18 cellular contexts compared by ENCODE assay signal in genomic region chr16:80623376-80623775, GRCh38.
DNase-seq lines count a peak whose midpoint lies in the region; ATAC-seq, FAIRE-seq and TF ChIP-seq lines count a peak whose summit lies in the region.
"Had no signal": no experiment of that assay in that cellular context is flagged by ENCODE, and none has a peak within 500 bp of the region (broad histone marks: within the 10 kb centered on the region; RNA-seq: fewer than 3 reads in every experiment).

No MANE protein-coding gene starts in this region.

- DNase-seq in EH (ENCODE audit: low read depth), result peak; percentile 78
- DNase-seq in astrocyte of the cerebellum (ENCODE audit: low read depth), result peak; percentile 4
- peak; percentile 84 for DNase-seq in endothelial cell of umbilical vein (ENCODE audit: low read depth, low spot score)
- DNase-seq in iris pigment epithelial cell (ENCODE audit: low read depth), result peak; percentile 37
- DNase-seq in NCI-H1417 treated with DMSO at 0.1 percent for 48 hours (lab: John Stamatoyannopoulos, UW), result no peak
- no peak for DNase-seq in Right ventricle myocardium superior
- no peak for DNase-seq in sciatic nerve (ENCODE audit: low spot score)
- DNase-seq: AML-193, DMS153, H7, Kasumi-1, NCI-H1105 treated with DMSO at 0.1 percent for 48 hours, NCI-H187 treated with DMSO at 0.1 percent for 48 hours, NCI-H69, OCI-M1, RPMI8226 had no signal

- H3K4me2 ChIP-seq in endothelial cell of umbilical vein (ENCODE audit: insufficient read depth, low read length), result peak overlapping the region; percentile 17
- H3K4me2 ChIP-seq: A549 had no signal

- CTCF ChIA-PET in endothelial cell of umbilical vein (lab: Charles Lee), result interaction anchor here (0.8 to 2.1 kb wide), 6 partner anchors 8 to 202 kb away, joined by 3 to 9 read pairs (median 4); no protein-coding TSS in a partner anchor

- dilution Hi-C loops in endothelial cell of umbilical vein (cut with MboI; ENCODE audit: extremely low pct_ligation_motif_present, low sequenced_read_pairs), result no loop called here

- no peak overlapping the region for H3K4me3 ChIP-seq in astrocyte of the cerebellum (ENCODE audit: low read depth, low read length)
- no peak overlapping the region for H3K4me3 ChIP-seq in endothelial cell of umbilical vein (replicated peaks in 1 of 3; ENCODE audit: insufficient read depth in 1 of 3, low read depth in 1 of 3, low read length in 3 of 3)
- H3K4me3 ChIP-seq: A549 had no signal

- no peak for ATAC-seq in Right ventricle myocardium superior (ENCODE audit: poor library complexity)
- no peak for ATAC-seq in sciatic nerve
- no peak for ATAC-seq in GM18520 (IDR thresholded peaks at IDR 0.05; ENCODE audit: unreplicated experiment)
- ATAC-seq: A549 had no signal

- H3K27ac ChIP-seq in endothelial cell of umbilical vein (ENCODE audit: insufficient read depth, low read depth, low read length), result no peak overlapping the region
- H3K27ac ChIP-seq: A549 had no signal

- no peaks in the 10 kb centered on the region for H3K9me1 ChIP-seq in endothelial cell of umbilical vein (replicated peaks; ENCODE audit: control insufficient read depth, extremely low read depth, insufficient read depth, low read length)

- BruUV-seq in endothelial cell of umbilical vein (replicated peaks; lab: Mats Ljungman, UMichigan), result no TSS peak

- peak; percentile 88 for FAIRE-seq in endothelial cell of umbilical vein (lab: Jason Lieb, UNC)
- FAIRE-seq: A549 had no signal

- no peaks in the 10 kb centered on the region for H3K9me3 ChIP-seq in endothelial cell of umbilical vein (replicated peaks; ENCODE audit: control insufficient read depth, insufficient read depth, low read length)
- H3K9me3 ChIP-seq: A549 had no signal

- H3K9ac ChIP-seq in endothelial cell of umbilical vein (replicated peaks; ENCODE audit: extremely low read depth, insufficient read depth, low read length), result no peak overlapping the region

- peaks cover 12% of the 10 kb centered on the region for H3K4me1 ChIP-seq in endothelial cell of umbilical vein (ENCODE audit: control insufficient read depth, extremely low read depth, insufficient read depth, low read length)
- H3K4me1 ChIP-seq: A549 had no signal

- no peak for TF ChIP-seq POLR2A in endothelial cell of umbilical vein (IDR thresholded peaks at IDR 0.05; ENCODE audit: low read depth, low read length)

- intact Hi-C loops in endothelial cell of umbilical vein (cut with micrococcal nuclease) (loop anchor here (10.0 kb wide), 1 partner anchor 181 kb away; the partner anchor contains the start of gene CDYL2), Right ventricle myocardium superior (cut with DNase I) (no loop called here), sciatic nerve (cut with DNase I) (no loop called here)

- no peaks in the 10 kb centered on the region for H4K20me1 ChIP-seq in endothelial cell of umbilical vein (replicated peaks; ENCODE audit: control insufficient read depth, extremely low read depth, insufficient read depth, low read length)

- H3K27me3 ChIP-seq in endothelial cell of umbilical vein (ENCODE audit: control insufficient read depth in 2 of 2, insufficient read depth in 2 of 2, low read length in 2 of 2), result no peaks in the 10 kb centered on the region

- H3K36me3 ChIP-seq in endothelial cell of umbilical vein (ENCODE audit: control insufficient read depth in 2 of 2, extremely low read depth in 1 of 2, insufficient read depth in 2 of 2, low read length in 2 of 2), result peaks cover 4 to 10% of the 10 kb centered on the region in 2 experiments

- in situ Hi-C loops in astrocyte of the cerebellum (cut with HindIII; ENCODE audit: low sequenced_read_pairs), result no loop called here

- H2AFZ ChIP-seq in endothelial cell of umbilical vein (ENCODE audit: low read depth, low read length), result no peak overlapping the region

- H3K79me2 ChIP-seq in endothelial cell of umbilical vein (ENCODE audit: control insufficient read depth, insufficient read depth, low read length), result peaks cover 13% of the 10 kb centered on the region

- POLR2A ChIA-PET in endothelial cell of umbilical vein (lab: Charles Lee), result no interaction called here

- TF ChIP-seq CTCF in astrocyte of the cerebellum (IDR thresholded peaks at IDR 0.05; ENCODE audit: low read depth, low read length, missing control alignments) (no peak), endothelial cell of umbilical vein (IDR thresholded peaks at IDR 0.05; ENCODE audit: extremely low read depth in 1 of 2, insufficient read depth in 1 of 2, low read depth in 1 of 2, low read length in 2 of 2) (no peak)

TF ChIP-seq in endothelial cell of umbilical vein, 7 proteins besides CTCF, POLR2A, EP300 and RAD21:
- no peak for TF ChIP-seq FOS (IDR thresholded peaks at IDR 0.05; ENCODE audit: borderline replicate concordance, insufficient read depth, low read length)
- TF ChIP-seq POLR2AphosphoS5 (IDR thresholded peaks at IDR 0.05; ENCODE audit: insufficient read depth, low read depth, low read length), result no peak
- no peak for TF ChIP-seq MYC (IDR thresholded peaks at IDR 0.05; ENCODE audit: low read depth, low read length)
- no peak for TF ChIP-seq JUN (IDR thresholded peaks at IDR 0.05; ENCODE audit: borderline replicate concordance, insufficient read depth, insufficient read length, low read depth)
- no peak for TF ChIP-seq EZH2 (IDR thresholded peaks at IDR 0.05; ENCODE audit: borderline replicate concordance, low read depth, low read length, severe bottlenecking)
- no peak for TF ChIP-seq GATA2 (IDR thresholded peaks at IDR 0.05; ENCODE audit: insufficient read depth, insufficient read length, low read depth, low read length)
- TF ChIP-seq MAX (IDR thresholded peaks at IDR 0.05; ENCODE audit: insufficient read depth, insufficient read length), result no peak

Comparison
In these comparisons a context has a peak if more than half of its experiments do, and no peak if none do; other contexts are left out.
1. DNase-seq: peak in EH (single experiment), astrocyte of the cerebellum (single experiment), endothelial cell of umbilical vein (single experiment) and iris pigment epithelial cell (single experiment); none in NCI-H1417 treated with DMSO at 0.1 percent for 48 hours (single experiment), Right ventricle myocardium superior (single experiment) and sciatic nerve (single experiment).